In the genomic region with DNA sequence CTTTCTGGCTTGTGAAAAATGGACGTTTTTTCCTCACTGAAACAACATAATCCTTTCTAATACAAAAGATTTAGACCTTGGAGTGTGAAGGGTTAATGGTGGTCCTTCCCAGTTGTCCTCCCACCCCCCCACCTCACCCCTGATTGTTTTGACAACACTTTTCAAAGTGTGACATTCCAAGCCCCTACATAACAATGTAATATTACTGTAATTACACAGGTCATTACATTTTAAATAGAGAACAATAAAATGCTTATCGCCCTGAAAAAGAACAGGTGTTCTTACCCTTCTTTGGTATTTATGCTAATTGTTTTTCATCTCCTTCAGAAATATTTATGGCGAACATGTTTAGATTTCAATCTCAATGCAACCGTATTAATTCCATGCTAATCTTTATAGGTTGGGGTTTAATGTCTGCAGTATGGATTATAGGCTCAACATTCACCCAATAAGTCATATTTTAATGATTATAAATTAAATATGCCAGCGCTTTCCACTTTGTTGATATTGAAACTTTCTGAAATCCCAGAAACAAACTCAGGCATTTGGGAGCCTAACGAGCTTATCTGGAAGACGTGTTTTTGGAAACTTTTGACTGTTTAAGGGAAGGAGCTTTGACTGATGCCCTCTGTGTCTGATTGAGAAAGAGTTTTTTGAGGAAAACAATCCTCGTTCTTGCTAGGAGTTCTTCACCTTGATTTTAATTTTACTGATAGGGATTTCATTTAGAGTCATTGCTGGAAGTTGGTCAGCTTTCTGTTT, we compare ENCODE assay signal across 11 cellular contexts. TPM values are rescaled to one million over a fixed set of nuclear protein-coding genes. Genes with fewer than 3 reads are reported as not detected.
A peak's percentile ranks its signal among the peaks of the same experiment; 100 is the strongest.
DNase-seq lines count a peak whose midpoint lies in the region; ATAC-seq and TF ChIP-seq lines count a peak whose summit lies in the region.
"Had no signal": no experiment of that assay in that cellular context is flagged by ENCODE, and none has a peak within 500 bp of the region (broad histone marks: within the 10 kb centered on the region; RNA-seq: fewer than 3 reads in every experiment).

No MANE protein-coding gene starts in this region.

- peaks cover 6% of the 10 kb centered on the region for H3K36me3 ChIP-seq in mesodermal cell (ENCODE audit: control insufficient read depth, insufficient read depth, low read length)

- H3K36me3 Mint-ChIP-seq in type B pancreatic cell, result peaks cover 14% of the 10 kb centered on the region

- peaks cover 3% of the 10 kb centered on the region for H3K27me3 Mint-ChIP-seq in type B pancreatic cell

- H3K4me3 ChIP-seq in dorsolateral prefrontal cortex (peak overlapping the region in 46 of 59 donors; percentile 1 to 82 (median 24)), mesodermal cell (ENCODE audit: extremely low read depth, insufficient read depth, low read length, poor library complexity, severe bottlenecking) (peak overlapping the region; percentile 24)

- H3K9me3 Mint-ChIP-seq in type B pancreatic cell, result no peaks in the 10 kb centered on the region

- H3K27ac Mint-ChIP-seq in type B pancreatic cell, result peak overlapping the region; percentile 71

- no peak for TF ChIP-seq CTCF in dorsolateral prefrontal cortex (IDR thresholded peaks at IDR 0.05 in 54 of 56, conservative IDR thresholded peaks at IDR 0.05 in 2 of 56; ENCODE audit: low read depth in 1 of 56, partially characterized antibody in 56 of 56)
- TF ChIP-seq CTCF in type B pancreatic cell (conservative IDR thresholded peaks at IDR 0.05), result no peak
- no peak for TF ChIP-seq CTCF in GM13977 (IDR thresholded peaks at IDR 0.05; ENCODE audit: extremely low read depth, insufficient read depth, missing control alignments)

- H3K27ac ChIP-seq in dorsolateral prefrontal cortex (peak overlapping the region in 15 of 59 donors; percentile 1 to 52 (median 24)), mesodermal cell (ENCODE audit: low read depth, low read length, severe bottlenecking) (peak overlapping the region; percentile 75)

- DNase-seq in NCI-H82 (lab: John Stamatoyannopoulos, UW), result peak; percentile 23
- DNase-seq in NCI-H82 treated with DMSO at 0.1 percent for 48 hours (lab: John Stamatoyannopoulos, UW; ENCODE audit: unreplicated experiment), result no peak
- DNase-seq in dorsolateral prefrontal cortex, result no peak
- DNase-seq in type B pancreatic cell (ENCODE audit: extremely low spot score, unreplicated experiment), result no peak
- DNase-seq in GM13977 (ENCODE audit: low spot score), result no peak
- no peak for DNase-seq in COR-L47 (lab: John Stamatoyannopoulos, UW)
- DNase-seq: midbrain; NCI-H1930; stimulated activated CD8-positive, alpha-beta memory T cell treated with anti-CD3 and anti-CD28 coated beads, Interleukin-4, amount 100 ng/mL, for 48 hours had no signal

- in situ Hi-C loops in GM13977 (cut with MboI; ENCODE audit: low pct_unique_long_range_greater_than_20kb, low sequenced_read_pairs, unreplicated experiment), result no loop called here

- H3K9me3 ChIP-seq in mesodermal cell (ENCODE audit: control insufficient read depth, low read length), result no peaks in the 10 kb centered on the region

- ATAC-seq in GM21723 (IDR thresholded peaks at IDR 0.05; ENCODE audit: unreplicated experiment), result no peak

- H3K4me1 Mint-ChIP-seq in type B pancreatic cell (ENCODE audit: unreplicated experiment), result peaks cover 68% of the 10 kb centered on the region

- H3K27me3 ChIP-seq in dorsolateral prefrontal cortex, result no peaks in the 10 kb centered on the region

- 7 to 13% methylated on average over 3 to 4 of the region's 8 CpGs for WGBS in mesodermal cell (ENCODE audit: insufficient coverage in 2 of 2), 2 experiments

- intact Hi-C loops in dorsolateral prefrontal cortex (cut with DNase I), result loop anchor here (5.0 to 10.0 kb wide), 4 partner anchors 32 to 172 kb away; no protein-coding TSS in a partner anchor

- peak overlapping the region; percentile 84 for H3K4me3 Mint-ChIP-seq in type B pancreatic cell

- peaks cover 60% of the 10 kb centered on the region for H3K4me1 ChIP-seq in mesodermal cell (ENCODE audit: control insufficient read depth, insufficient read depth, low read length, poor library complexity, severe bottlenecking)

RNA-seq across cellular contexts. Expression of a gene that starts 5.1 kb away (rescaled TPM):
- total RNA-seq in dorsolateral prefrontal cortex, result 10 to 100 TPM; 15.8 to 51.9 (median 27.4) TPM
- 26.1 TPM for polyA plus RNA-seq in mesodermal cell (2013, experiment 1 of 2)
- polyA plus RNA-seq in mesodermal cell (2013, experiment 2 of 2), result 21.6 TPM
- 25.1 and 39.7 TPM in 2 replicates for total RNA-seq in type B pancreatic cell (ENCODE audit: low replicate concordance)
